17 cellular contexts compared by ENCODE assay signal in genomic region chr6:118930680-118931079, GRCh38. TPM values are rescaled to one million over a fixed set of nuclear protein-coding genes. Genes with fewer than 3 reads are reported as not detected.
DNase-seq lines count a peak whose midpoint lies in the region; ATAC-seq and TF ChIP-seq lines count a peak whose summit lies in the region.
"Had no signal": no experiment of that assay in that cellular context is flagged by ENCODE, and none has a peak within 500 bp of the region (broad histone marks: within the 10 kb centered on the region; RNA-seq: fewer than 3 reads in every experiment).

No MANE protein-coding gene starts in this region.

- no peaks in the 10 kb centered on the region for H3K36me3 ChIP-seq in brain microvascular endothelial cell (replicated peaks)
- no peaks in the 10 kb centered on the region for H3K36me3 ChIP-seq in mucosa of descending colon (ENCODE audit: low read depth)
- H3K36me3 ChIP-seq in colonic mucosa: no peaks in the 10 kb centered on the region

- H3K4me1 ChIP-seq in mucosa of descending colon (ENCODE audit: low read depth) (peaks cover 5% of the 10 kb centered on the region), colonic mucosa (no peaks in the 10 kb centered on the region)

- ATAC-seq in mucosa of descending colon: no peak

- intact Hi-C loops in mucosa of descending colon (cut with DNase I, micrococcal nuclease) (no loop called here), colonic mucosa (cut with DNase I) (loop anchor here (5.0 kb wide), 1 partner anchor 33 kb away; no protein-coding TSS in a partner anchor)

- no peak for DNase-seq in AG04450 (ENCODE audit: low read depth, low spot score)
- no peak for DNase-seq in HFF-Myc (ENCODE audit: extremely low read depth, low read depth)
- DNase-seq in brain microvascular endothelial cell: no peak
- no peak for DNase-seq in foreskin fibroblast
- no peak for DNase-seq in mucosa of descending colon
- DNase-seq in NCI-H510A treated with DMSO at 0.1 percent for 48 hours (lab: John Stamatoyannopoulos, UW): no peak
- DNase-seq in DMS53 treated with DMSO at 0.1 percent for 48 hours (lab: John Stamatoyannopoulos, UW; ENCODE audit: unreplicated experiment): no peak
- DNase-seq in colonic mucosa: no peak
- DNase-seq: DMS 273 treated with DMSO at 0.1 percent for 48 hours, KBM-7, NCI-H1436, NCI-H2029, NCI-H2171, NCI-H446 treated with DMSO at 0.1 percent for 48 hours, NCI-H82 had no signal

- no peaks in the 10 kb centered on the region for H3K9me3 ChIP-seq in AG04450 (ENCODE audit: control insufficient read depth, insufficient read depth, low read length)
- H3K9me3 ChIP-seq in mucosa of descending colon: no peaks in the 10 kb centered on the region
- no peaks in the 10 kb centered on the region for H3K9me3 ChIP-seq in colonic mucosa
- H3K9me3 ChIP-seq: BLaER1 treated with 17β-estradiol and CSF1 and Interleukin-3, amounts not matched to agents 10 nM and 100 nM had no signal

- POLR2A ChIA-PET in AG04450 (lab: Yijun Ruan, JAX): no interaction called here

- H3K27me3 ChIP-seq in AG04450 (ENCODE audit: control insufficient read depth, insufficient read depth, low read length) (no peaks in the 10 kb centered on the region), brain microvascular endothelial cell (replicated peaks) (no peaks in the 10 kb centered on the region), colonic mucosa (no peaks in the 10 kb centered on the region)
- H3K27me3 ChIP-seq: BLaER1 treated with 17β-estradiol and CSF1 and Interleukin-3, amounts not matched to agents 10 nM and 100 nM had no signal

- no peak overlapping the region for H3K27ac ChIP-seq in AG04450 (ENCODE audit: low read depth, low read length)
- no peak overlapping the region for H3K27ac ChIP-seq in brain microvascular endothelial cell
- no peak overlapping the region for H3K27ac ChIP-seq in colonic mucosa
- H3K27ac ChIP-seq: BLaER1 treated with 17β-estradiol and CSF1 and Interleukin-3, amounts not matched to agents 10 nM and 100 nM; SK-N-MC had no signal

- H3K4me3 ChIP-seq in AG04450 (ENCODE audit: low read depth, low read length) (no peak overlapping the region), HFF-Myc (replicated peaks; ENCODE audit: low read depth, low read length) (no peak overlapping the region), brain microvascular endothelial cell (ENCODE audit: low read depth, low read length) (no peak overlapping the region), foreskin fibroblast (ENCODE audit: low read depth in 1 of 2, low read length in 2 of 2) (no peak overlapping the region), mucosa of descending colon (no peak overlapping the region), colonic mucosa (no peak overlapping the region)
- H3K4me3 ChIP-seq: BLaER1 treated with 17β-estradiol and CSF1 and Interleukin-3, amounts not matched to agents 10 nM and 100 nM; SK-N-MC had no signal

- H3K9ac ChIP-seq in colonic mucosa (ENCODE audit: low read depth in 2 of 2, low read length in 2 of 2): no peak overlapping the region
- H3K9ac ChIP-seq: BLaER1 treated with 17β-estradiol and CSF1 and Interleukin-3, amounts not matched to agents 10 nM and 100 nM had no signal

- CTCF ChIA-PET in AG04450 (lab: Charles Lee): no interaction called here

- in situ Hi-C loops in brain microvascular endothelial cell (cut with HindIII; ENCODE audit: low pct_ligation_motif_present, low sequenced_read_pairs): no loop called here

- TF ChIP-seq CTCF in AG04450 (IDR thresholded peaks at IDR 0.05; ENCODE audit: low read depth, low read length) (peak; percentile 32; the same call in 1 of the 2 replicates), HFF-Myc (IDR thresholded peaks at IDR 0.05; ENCODE audit: low read depth, low read length, missing control alignments) (peak; percentile 21), brain microvascular endothelial cell (IDR thresholded peaks at IDR 0.05; ENCODE audit: low read depth, low read length, missing control alignments) (peak; percentile 30), foreskin fibroblast (IDR thresholded peaks at IDR 0.05; ENCODE audit: low read depth, low read length) (peak; percentile 16), mucosa of descending colon (IDR thresholded peaks at IDR 0.05) (no peak), colonic mucosa (IDR thresholded peaks at IDR 0.05) (no peak)

RNA-seq across cellular contexts. Expression of gene MCM9, which starts 4.3 kb away (rescaled TPM):
- 2.2 and 2.7 TPM in 2 replicates for polyA plus RNA-seq in AG04450 (2011; rRNA removed)
- polyA minus RNA-seq in AG04450 (2011; rRNA and poly(A)+ RNA removed): 6.8 and 6.9 TPM in 2 replicates
- total RNA-seq in mucosa of descending colon (10 to 100 TPM; 15.7 to 26.3 (median 20.9) TPM), colonic mucosa (10 to 100 TPM; 14.3 to 18.5 TPM)

RNA-seq across cellular contexts. Expression of gene ASF1A, which starts 36.7 kb away (rescaled TPM):
- 18.4 and 29.4 TPM in 2 replicates for polyA plus RNA-seq in AG04450 (2011; rRNA removed)
- polyA minus RNA-seq in AG04450 (2011; rRNA and poly(A)+ RNA removed): 7.6 and 18.4 TPM in 2 replicates
- total RNA-seq in mucosa of descending colon (10 to 100 TPM; 14.3 to 22.2 (median 17.1) TPM), colonic mucosa (10 to 100 TPM; 17.7 to 20.4 TPM)

Comparison
In these comparisons a context has a peak if more than half of its experiments do, and no peak if none do; other contexts are left out.
1. CTCF ChIP-seq: peak in AG04450 (single experiment), HFF-Myc (single experiment), brain microvascular endothelial cell (single experiment) and foreskin fibroblast (single experiment); none in mucosa of descending colon (single experiment) and colonic mucosa (single experiment).